Comparison of ENCODE assay signal across 1 cellular context in the genomic region with DNA sequence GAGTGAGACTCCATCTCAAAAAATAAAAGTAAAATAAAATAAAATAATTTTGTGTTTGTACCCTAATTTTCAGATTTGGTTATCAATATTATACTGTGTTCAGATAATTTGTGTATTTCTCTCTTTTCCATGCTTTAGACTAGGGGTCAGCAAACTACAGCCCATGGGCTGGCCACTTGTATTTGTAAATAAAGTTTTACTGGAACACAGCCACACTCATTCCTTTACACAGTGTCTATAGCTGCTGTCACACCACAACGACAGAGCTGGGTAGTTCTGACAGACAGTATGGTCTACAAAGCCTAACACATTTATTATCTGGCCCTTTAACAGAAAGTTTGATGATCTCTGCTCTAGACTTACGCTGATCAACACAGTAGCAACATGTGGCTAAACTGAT.
TF ChIP-seq lines count a peak whose summit lies in the region.

No MANE protein-coding gene starts in this region.

TF ChIP-seq in HepG2, 621 proteins besides CTCF, POLR2A, EP300 and RAD21 (continued from another document):
- TF ChIP-seq, protein P1, sequence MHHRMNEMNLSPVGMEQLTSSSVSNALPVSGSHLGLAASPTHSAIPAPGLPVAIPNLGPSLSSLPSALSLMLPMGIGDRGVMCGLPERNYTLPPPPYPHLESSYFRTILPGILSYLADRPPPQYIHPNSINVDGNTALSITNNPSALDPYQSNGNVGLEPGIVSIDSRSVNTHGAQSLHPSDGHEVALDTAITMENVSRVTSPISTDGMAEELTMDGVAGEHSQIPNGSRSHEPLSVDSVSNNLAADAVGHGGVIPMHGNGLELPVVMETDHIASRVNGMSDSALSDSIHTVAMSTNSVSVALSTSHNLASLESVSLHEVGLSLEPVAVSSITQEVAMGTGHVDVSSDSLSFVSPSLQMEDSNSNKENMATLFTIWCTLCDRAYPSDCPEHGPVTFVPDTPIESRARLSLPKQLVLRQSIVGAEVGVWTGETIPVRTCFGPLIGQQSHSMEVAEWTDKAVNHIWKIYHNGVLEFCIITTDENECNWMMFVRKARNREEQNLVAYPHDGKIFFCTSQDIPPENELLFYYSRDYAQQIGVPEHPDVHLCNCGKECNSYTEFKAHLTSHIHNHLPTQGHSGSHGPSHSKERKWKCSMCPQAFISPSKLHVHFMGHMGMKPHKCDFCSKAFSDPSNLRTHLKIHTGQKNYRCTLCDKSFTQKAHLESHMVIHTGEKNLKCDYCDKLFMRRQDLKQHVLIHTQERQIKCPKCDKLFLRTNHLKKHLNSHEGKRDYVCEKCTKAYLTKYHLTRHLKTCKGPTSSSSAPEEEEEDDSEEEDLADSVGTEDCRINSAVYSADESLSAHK (CRISPR knock-in tag; IDR thresholded peaks at IDR 0.05; ENCODE audit: borderline replicate concordance), result no peak
TF ChIP-seq in HepG2: peak in this region for 1.
